Comparison of ENCODE assay signal across 9 cellular contexts in the genomic region with DNA sequence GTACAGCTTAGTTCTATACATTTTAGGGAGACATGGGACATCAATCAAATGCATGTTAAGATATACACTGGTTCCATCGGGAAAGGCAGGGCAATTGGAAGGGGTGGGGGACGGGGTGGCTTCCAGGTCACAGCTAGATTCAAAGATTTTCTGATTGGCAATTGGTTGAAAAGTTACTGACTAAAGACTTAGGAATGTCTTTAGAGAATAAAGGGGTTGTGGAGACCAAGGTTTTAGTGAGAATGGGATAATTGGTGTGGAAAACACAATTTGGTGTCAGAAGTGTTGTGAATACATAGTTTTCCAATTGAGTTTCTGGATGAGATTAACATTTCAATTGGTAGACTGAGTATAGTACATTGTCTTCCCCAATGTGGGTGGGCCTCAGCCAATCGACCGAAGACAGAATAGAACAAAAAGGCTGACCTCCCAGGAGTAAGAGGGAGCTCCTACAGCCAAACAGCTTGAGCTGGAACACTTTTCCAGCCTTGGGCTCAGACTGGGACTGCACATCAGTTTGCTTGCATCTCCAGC. TPM values are rescaled to one million over a fixed set of nuclear protein-coding genes. Genes with fewer than 3 reads are reported as not detected.
A peak's percentile ranks its signal among the peaks of the same experiment; 100 is the strongest.
DNase-seq lines count a peak whose midpoint lies in the region; ATAC-seq and TF ChIP-seq lines count a peak whose summit lies in the region.
"Had no signal": no experiment of that assay in that cellular context is flagged by ENCODE, and none has a peak within 500 bp of the region (broad histone marks: within the 10 kb centered on the region; RNA-seq: fewer than 3 reads in every experiment).

No MANE protein-coding gene starts in this region.

- H3K36me3 ChIP-seq in GM23248 (ENCODE audit: low read depth) = peaks cover 8% of the 10 kb centered on the region; the same call in 1 of the 2 replicates
- H3K36me3 ChIP-seq in SJSA1 = peaks cover 23% of the 10 kb centered on the region

- H3K79me2 ChIP-seq in GM23248 (ENCODE audit: insufficient read depth) = no peaks in the 10 kb centered on the region

- no peak overlapping the region for H3K27ac ChIP-seq in GM23248
- peak overlapping the region; percentile 97 for H3K27ac ChIP-seq in SJSA1

- 19 to 25% methylated on average over 4 of the region's 4 CpGs for WGBS in GM23248 (ENCODE audit: low coverage in 1 of 2, low lambda C conversion rate in 2 of 2, missing lambda C conversion rate in 2 of 2), 2 experiments

- H3K4me3 ChIP-seq in GM23248 = peak overlapping the region; percentile 81
- H3K4me3 ChIP-seq in SJSA1 = peak overlapping the region; percentile 51

- H3K27me3 ChIP-seq in GM23248 (replicated peaks; ENCODE audit: insufficient read depth) (no peaks in the 10 kb centered on the region), SJSA1 (replicated peaks) (no peaks in the 10 kb centered on the region)

- ATAC-seq in HG03439 (IDR thresholded peaks at IDR 0.05; ENCODE audit: unreplicated experiment) = no peak

- H4K20me1 ChIP-seq in GM23248 (ENCODE audit: insufficient read depth) = no peaks in the 10 kb centered on the region

- H3F3A ChIP-seq in GM23248 (ENCODE audit: insufficient read depth) = peaks cover 32% of the 10 kb centered on the region

- peak overlapping the region; percentile 96 for H2AFZ ChIP-seq in GM23248

- peak overlapping the region; percentile 90 for H3K4me3 Mint-ChIP-seq in progenitor cell of endocrine pancreas (ENCODE audit: low read depth)

- H3K9me3 ChIP-seq in GM23248 (ENCODE audit: low read depth) (no peaks in the 10 kb centered on the region), SJSA1 (replicated peaks) (no peaks in the 10 kb centered on the region)

- H3K4me1 ChIP-seq in GM23248 (ENCODE audit: insufficient read depth) (peaks cover 6% of the 10 kb centered on the region; the same call in 1 of the 2 replicates), SJSA1 (replicated peaks) (peaks cover 45% of the 10 kb centered on the region)

- TF ChIP-seq CTCF in progenitor cell of endocrine pancreas (IDR thresholded peaks at IDR 0.05; ENCODE audit: unreplicated experiment) = no peak

- in situ Hi-C loops in GM23248 (cut with MboI) = loop anchor here (10.0 to 25.0 kb wide), 2 partner anchors 106 to 439 kb away; no protein-coding TSS in a partner anchor

- peak overlapping the region; percentile 95 for H3K4me2 ChIP-seq in GM23248 (ENCODE audit: unreplicated experiment)

- peaks cover 10% of the 10 kb centered on the region for H3K4me1 Mint-ChIP-seq in progenitor cell of endocrine pancreas (ENCODE audit: low read depth)

- DNase-seq in GM23248 = no peak
- peak; percentile 79 to 88 for DNase-seq in SJSA1 (ENCODE audit: low read depth in 1 of 2, low spot score in 2 of 2)
- peak; percentile 22 for DNase-seq in globus pallidus (ENCODE audit: low spot score)
- DNase-seq in progenitor cell of endocrine pancreas (ENCODE audit: low spot score, unreplicated experiment) = no peak
- DNase-seq in NCI-H1694 (lab: John Stamatoyannopoulos, UW) = no peak
- no peak for DNase-seq in NCI-H1048 (lab: John Stamatoyannopoulos, UW)
- DNase-seq in effector CD4-positive, alpha-beta T cell = no peak
- DNase-seq: activated gamma-delta T cell had no signal

- no peaks in the 10 kb centered on the region for H3K27me3 Mint-ChIP-seq in progenitor cell of endocrine pancreas

- H3K9ac ChIP-seq in GM23248 = 0 out of 2 replicates have a peak overlapping the region, but pooled peaks have one; percentile 77

- peak overlapping the region; percentile 95 for H3K27ac Mint-ChIP-seq in progenitor cell of endocrine pancreas

- no peaks in the 10 kb centered on the region for H3K9me3 Mint-ChIP-seq in progenitor cell of endocrine pancreas (ENCODE audit: low read depth)

- peaks cover 11% of the 10 kb centered on the region for H3K36me3 Mint-ChIP-seq in progenitor cell of endocrine pancreas (ENCODE audit: insufficient read depth)

- H3K9me2 ChIP-seq in GM23248 (ENCODE audit: insufficient read depth) = no peaks in the 10 kb centered on the region

RNA-seq across cellular contexts. Expression of a gene that starts 1.0 kb away (rescaled TPM):
- 0.22 and 0.25 TPM in 2 replicates for total RNA-seq in GM23248 (2014; rRNA removed; shearing (Covaris generic))
- 0.63 and 0.79 TPM in 2 replicates for polyA plus RNA-seq in GM23248 (2016; fragmentation: Nextera tagmentation; extraction: Ambion mirVana)
- total RNA-seq in SJSA1 (2014; rRNA removed; shearing (Covaris generic)) = 1.4 and 5.0 TPM in 2 replicates
- 5.8 and 6.5 TPM in 2 replicates for total RNA-seq in progenitor cell of endocrine pancreas

RNA-seq across cellular contexts. Expression of a gene that starts 47.6 kb away (rescaled TPM):
- total RNA-seq in GM23248 (2014; rRNA removed; shearing (Covaris generic)) = 77.1 and 82.4 TPM in 2 replicates
- 66.3 and 72.8 TPM in 2 replicates for polyA plus RNA-seq in GM23248 (2016; fragmentation: Nextera tagmentation; extraction: Ambion mirVana)
- total RNA-seq in SJSA1 (2014; rRNA removed; shearing (Covaris generic)) = 64.1 and 94.7 TPM in 2 replicates
- total RNA-seq in progenitor cell of endocrine pancreas = 73.4 and 76.5 TPM in 2 replicates

Comparison
In these comparisons a context has a peak if more than half of its experiments do, and no peak if none do; other contexts are left out.
1. DNase-seq: peak in SJSA1 (2 of 2) and globus pallidus (single experiment); none in GM23248 (single experiment), progenitor cell of endocrine pancreas (single experiment), NCI-H1694 (single experiment), NCI-H1048 (single experiment) and effector CD4-positive, alpha-beta T cell (single experiment).